In the genomic region with DNA sequence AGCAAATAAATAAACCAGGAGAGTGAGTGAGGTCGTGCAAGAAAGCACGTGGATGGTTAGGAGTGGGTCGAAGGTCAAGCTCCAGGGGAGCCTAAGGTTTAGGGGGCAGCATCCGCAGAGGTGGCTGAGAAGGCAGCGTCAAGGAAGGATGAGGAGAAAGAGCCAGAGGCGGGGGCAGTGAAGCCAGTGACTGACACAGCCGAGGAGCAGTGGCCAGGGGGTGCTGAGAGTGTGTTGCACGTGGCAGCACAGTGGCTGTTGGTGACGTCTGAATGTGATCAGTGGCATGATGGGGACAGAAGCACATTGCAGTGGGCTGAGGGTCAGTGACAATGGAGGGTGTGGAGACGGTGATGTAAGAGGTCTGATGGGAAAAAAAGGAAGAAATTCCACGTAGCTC, we compare ENCODE assay signal across 16 cellular contexts.
"Had no signal": no experiment of that assay in that cellular context is flagged by ENCODE, and none has a peak within 500 bp of the region (broad histone marks: within the 10 kb centered on the region; RNA-seq: fewer than 3 reads in every experiment).

No MANE protein-coding gene starts in this region.

- H3K27ac ChIP-seq: ascending aorta, gastrocnemius medialis, tibial nerve had no signal

- H3K27ac Mint-ChIP-seq: activated T-cell treated with anti-CD3 and anti-CD28 coated beads, Interleukin-2, amount 50 U/mL, for 72 hours; natural killer cell treated with Interleukin-12 subunit alpha and Interleukin-12 subunit beta and Interleukin-15 and Interleukin-18, amount 100 ng/mL, for 72 hours; stimulated activated naive CD8-positive, alpha-beta T cell treated with anti-CD3 and anti-CD28 coated beads, Interleukin-15, Interleukin-2, amounts not matched to agents 100 ng/mL and 50 ng/mL, for 24 hours had no signal

- ATAC-seq: activated T-cell treated with anti-CD3 and anti-CD28 coated beads, Interleukin-2, amount 50 U/mL, for 72 hours; gastrocnemius medialis had no signal

- H3K4me3 ChIP-seq: ascending aorta, gastrocnemius medialis, tibial nerve had no signal

- H3K27me3 ChIP-seq: ascending aorta, gastrocnemius medialis, tibial nerve had no signal

- H3K36me3 ChIP-seq: ascending aorta, gastrocnemius medialis, tibial nerve had no signal

- H3K9me3 Mint-ChIP-seq: activated T-cell treated with anti-CD3 and anti-CD28 coated beads, Interleukin-2, amount 50 U/mL, for 72 hours; immature natural killer cell; natural killer cell treated with Interleukin-12 subunit alpha and Interleukin-12 subunit beta and Interleukin-15 and Interleukin-18, amount 100 ng/mL, for 72 hours; stimulated activated naive CD8-positive, alpha-beta T cell treated with anti-CD3 and anti-CD28 coated beads, Interleukin-15, Interleukin-2, amounts not matched to agents 100 ng/mL and 50 ng/mL, for 24 hours had no signal

- H3K9me3 ChIP-seq: ascending aorta, gastrocnemius medialis, tibial nerve had no signal

- H3K4me3 Mint-ChIP-seq: activated T-cell treated with anti-CD3 and anti-CD28 coated beads, Interleukin-2, amount 50 U/mL, for 72 hours; immature natural killer cell; natural killer cell treated with Interleukin-12 subunit alpha and Interleukin-12 subunit beta and Interleukin-15 and Interleukin-18, amount 100 ng/mL, for 72 hours; stimulated activated naive CD8-positive, alpha-beta T cell treated with anti-CD3 and anti-CD28 coated beads, Interleukin-15, Interleukin-2, amounts not matched to agents 100 ng/mL and 50 ng/mL, for 24 hours had no signal

- H3K4me1 Mint-ChIP-seq: immature natural killer cell had no signal

- H3K36me3 Mint-ChIP-seq: immature natural killer cell; natural killer cell treated with Interleukin-12 subunit alpha and Interleukin-12 subunit beta and Interleukin-15 and Interleukin-18, amount 100 ng/mL, for 72 hours had no signal

- FAIRE-seq: bronchial epithelial cell, endometrium, TTC549 had no signal

- DNase-seq: activated CD4-positive, alpha-beta T cell treated with anti-CD3 and anti-CD28 coated beads, Interleukin-2, amount 50 U/mL, for 4 hours; activated effector memory CD4-positive, alpha-beta T cell treated with anti-CD3 and anti-CD28 coated beads, Interleukin-2, amount 50 U/mL, for 16 hours; activated naive CD4-positive, alpha-beta T cell treated with anti-CD3 and anti-CD28 coated beads, Interleukin-2, amount 50 U/mL, for 16 hours; activated T-cell treated with anti-CD3 and anti-CD28 coated beads, Interleukin-2, amount 50 U/mL, for 72 hours; gastrocnemius medialis; head of caudate nucleus; immature natural killer cell; kidney glomerular epithelial cell; stimulated activated CD4-positive, alpha-beta T cell treated with anti-CD3 and anti-CD28 coated beads, Interleukin-2, amount 100 ng/mL, for 24 hours had no signal
